ENCODE assay signal across 1 cellular context in genomic region chr3:125110016-125110875, GRCh38.
TF ChIP-seq lines count a peak whose summit lies in the region.

No MANE protein-coding gene starts in this region.

TF ChIP-seq in GM12878, 131 proteins besides CTCF, POLR2A, EP300 and RAD21 (continued from another document):
- TF ChIP-seq YY1 (IDR thresholded peaks at IDR 0.05; ENCODE audit: low read depth, low read length) (no peak), NR2C2 (IDR thresholded peaks at IDR 0.05; ENCODE audit: borderline replicate concordance, control insufficient read depth, insufficient read length, low read depth) (no peak), SUPT20H (IDR thresholded peaks at IDR 0.05; ENCODE audit: borderline replicate concordance, control insufficient read depth, low read depth, low read length) (no peak), JUNB (IDR thresholded peaks at IDR 0.05) (peak; percentile 23; the same call in 1 of the 2 replicates), USF2 (IDR thresholded peaks at IDR 0.05; ENCODE audit: borderline replicate concordance, low read depth, low read length) (no peak), ATF2 (IDR thresholded peaks at IDR 0.05; ENCODE audit: low read length) (peak; percentile 33; the same call in 1 of the 2 replicates), ZBED1 (IDR thresholded peaks at IDR 0.05; ENCODE audit: borderline replicate concordance) (peak; percentile 64; the same call in 1 of the 2 replicates), SMC3 (IDR thresholded peaks at IDR 0.05; ENCODE audit: borderline replicate concordance, low read length) (no peak), BCL11A (IDR thresholded peaks at IDR 0.05; ENCODE audit: low read depth, low read length) (no peak), DPF2 (IDR thresholded peaks at IDR 0.05) (no peak), FOS (IDR thresholded peaks at IDR 0.05; ENCODE audit: borderline replicate concordance, extremely low read depth, insufficient read length) (no peak), TAF1 (IDR thresholded peaks at IDR 0.05; ENCODE audit: borderline replicate concordance, low read depth, low read length) (peak; percentile 14; the same call in 1 of the 2 replicates), CBX5 (IDR thresholded peaks at IDR 0.05; ENCODE audit: low read depth) (no peak; the same call in 1 of the 2 replicates), KAT2A (conservative IDR thresholded peaks at IDR 0.05; ENCODE audit: control insufficient read depth, low read depth, low read length) (no peak), NRF1 (conservative IDR thresholded peaks at IDR 0.05; ENCODE audit: low read depth, low read length) (no peak), SMAD5 (IDR thresholded peaks at IDR 0.05; ENCODE audit: low read depth) (no peak), KLF5 (IDR thresholded peaks at IDR 0.05; ENCODE audit: partially characterized antibody) (no peak), NR2C1 (IDR thresholded peaks at IDR 0.05) (no peak), NR2F1 (conservative IDR thresholded peaks at IDR 0.05) (no peak), ZNF384 (IDR thresholded peaks at IDR 0.05; ENCODE audit: borderline replicate concordance, low read depth, low read length) (no peak), HSF1 (IDR thresholded peaks at IDR 0.05; ENCODE audit: low read depth, low read length) (no peak), HDAC2 (IDR thresholded peaks at IDR 0.05) (no peak), BMI1 (IDR thresholded peaks at IDR 0.05; ENCODE audit: borderline replicate concordance) (no peak), NFIC (IDR thresholded peaks at IDR 0.05; ENCODE audit: low read depth, low read length) (peak; percentile 47; the same call in 1 of the 2 replicates), SMARCA5 (IDR thresholded peaks at IDR 0.05) (no peak), RFX5 (IDR thresholded peaks at IDR 0.05; ENCODE audit: low read depth, low read length) (no peak), TCF12 (IDR thresholded peaks at IDR 0.05; ENCODE audit: low read depth, low read length) (no peak), ZBTB11 (CRISPR knock-in tag; IDR thresholded peaks at IDR 0.05) (no peak), RUNX3 (IDR thresholded peaks at IDR 0.05; ENCODE audit: low read length) (peak; percentile 90), FOXK2 (IDR thresholded peaks at IDR 0.05) (no peak), FOXM1 (IDR thresholded peaks at IDR 0.05; ENCODE audit: low read depth, low read length) (peak; percentile 22; the same call in 1 of the 2 replicates), SP1 (IDR thresholded peaks at IDR 0.05; ENCODE audit: low read depth, low read length) (no peak), MEF2B (IDR thresholded peaks at IDR 0.05; ENCODE audit: partially characterized antibody, poor library complexity, severe bottlenecking) (no peak), PKNOX1 (IDR thresholded peaks at IDR 0.05) (no peak), NBN (IDR thresholded peaks at IDR 0.05) (no peak), IRF5 (IDR thresholded peaks at IDR 0.05; ENCODE audit: borderline replicate concordance) (no peak), PBX3 (IDR thresholded peaks at IDR 0.05; ENCODE audit: insufficient replicate concordance, low read depth, low read length) (no peak), SREBF2 (IDR thresholded peaks at IDR 0.05; ENCODE audit: low read length) (no peak), EZH2 (IDR thresholded peaks at IDR 0.05; ENCODE audit: borderline replicate concordance, control insufficient read depth, low read depth, low read length) (no peak), JUND (IDR thresholded peaks at IDR 0.05; ENCODE audit: low read depth, low read length) (no peak), ZNF622 (IDR thresholded peaks at IDR 0.05) (no peak), SIX5 (IDR thresholded peaks at IDR 0.05; ENCODE audit: low read depth, low read length, severe bottlenecking) (no peak), YBX1 (IDR thresholded peaks at IDR 0.05) (no peak), USF1 (IDR thresholded peaks at IDR 0.05; ENCODE audit: borderline replicate concordance, extremely low read length, insufficient read depth, low read depth, low read length) (no peak)
